16 cellular contexts compared by ENCODE assay signal in genomic region chr2:95351080-95351915, GRCh38. TPM values are rescaled to one million over a fixed set of nuclear protein-coding genes. Genes with fewer than 3 reads are reported as not detected.
"Had no signal": no experiment of that assay in that cellular context is flagged by ENCODE, and none has a peak within 500 bp of the region (broad histone marks: within the 10 kb centered on the region; RNA-seq: fewer than 3 reads in every experiment).

No MANE protein-coding gene starts in this region.

- H3K27ac Mint-ChIP-seq: activated B cell treated with CpG ODN at 0.5 μM for 24 hours; activated CD4-positive, alpha-beta T cell treated with anti-CD3 and anti-CD28 coated beads, Interleukin-2, amount 10 ng/mL, durations not matched to agents 24 days and 14 days; activated naive CD8-positive, alpha-beta T cell treated with anti-CD3 and anti-CD28 coated beads, Interleukin-2, amount 10 ng/mL, durations not matched to agents 7 days and 5 days; mesothelial cell of epicardium had no signal

- H3K27me3 ChIP-seq: testis had no signal

- H3K4me3 ChIP-seq: lower lobe of right lung, testis had no signal

- DNase-seq: activated CD4-positive, alpha-beta T cell treated with anti-CD3 and anti-CD28 coated beads, Interleukin-2, amount 10 ng/mL, durations not matched to agents 24 days and 14 days; activated naive CD8-positive, alpha-beta T cell treated with anti-CD3 and anti-CD28 coated beads, Interleukin-2, amount 10 ng/mL, durations not matched to agents 7 days and 5 days; activated T-cell treated with anti-CD3 and anti-CD28 coated beads, Interleukin-2, amount 50 U/mL, for 1 hour; anterior cingulate cortex; cerebellar nuclear complex; dermis blood vessel endothelial cell; foreskin melanocyte; lower lobe of right lung; retina; small intestine; stimulated activated naive CD8-positive, alpha-beta T cell treated with anti-CD3 and anti-CD28 coated beads, Interleukin-15, amount 100 ng/mL, for 72 hours; T-helper 2 cell; testis had no signal

- ATAC-seq: lower lobe of right lung; stimulated activated naive CD8-positive, alpha-beta T cell treated with anti-CD3 and anti-CD28 coated beads, Interleukin-15, amount 100 ng/mL, for 72 hours had no signal

- H3K4me1 Mint-ChIP-seq: activated CD4-positive, alpha-beta T cell treated with anti-CD3 and anti-CD28 coated beads, Interleukin-2, amount 10 ng/mL, durations not matched to agents 24 days and 14 days; activated naive CD8-positive, alpha-beta T cell treated with anti-CD3 and anti-CD28 coated beads, Interleukin-2, amount 10 ng/mL, durations not matched to agents 7 days and 5 days; mesothelial cell of epicardium; stimulated activated naive CD8-positive, alpha-beta T cell treated with anti-CD3 and anti-CD28 coated beads, Interleukin-15, amount 100 ng/mL, for 72 hours had no signal

- H3K4me1 ChIP-seq: lower lobe of right lung had no signal

- H3K36me3 ChIP-seq: lower lobe of right lung had no signal

- H3K4me3 Mint-ChIP-seq: activated B cell treated with CpG ODN at 0.5 μM for 24 hours; activated CD4-positive, alpha-beta T cell treated with anti-CD3 and anti-CD28 coated beads, Interleukin-2, amount 10 ng/mL, durations not matched to agents 24 days and 14 days; activated naive CD8-positive, alpha-beta T cell treated with anti-CD3 and anti-CD28 coated beads, Interleukin-2, amount 10 ng/mL, durations not matched to agents 7 days and 5 days; mesothelial cell of epicardium; stimulated activated naive CD8-positive, alpha-beta T cell treated with anti-CD3 and anti-CD28 coated beads, Interleukin-15, amount 100 ng/mL, for 72 hours had no signal

- H3K9me3 ChIP-seq: lower lobe of right lung, testis had no signal

- H3K27ac ChIP-seq: epithelial cell of prostate, lower lobe of right lung, testis had no signal

- H3K36me3 Mint-ChIP-seq: activated naive CD8-positive, alpha-beta T cell treated with anti-CD3 and anti-CD28 coated beads, Interleukin-2, amount 10 ng/mL, durations not matched to agents 7 days and 5 days; mesothelial cell of epicardium had no signal

- H3K9me3 Mint-ChIP-seq: activated B cell treated with CpG ODN at 0.5 μM for 24 hours; activated CD4-positive, alpha-beta T cell treated with anti-CD3 and anti-CD28 coated beads, Interleukin-2, amount 10 ng/mL, durations not matched to agents 24 days and 14 days; activated naive CD8-positive, alpha-beta T cell treated with anti-CD3 and anti-CD28 coated beads, Interleukin-2, amount 10 ng/mL, durations not matched to agents 7 days and 5 days; mesothelial cell of epicardium; stimulated activated naive CD8-positive, alpha-beta T cell treated with anti-CD3 and anti-CD28 coated beads, Interleukin-15, amount 100 ng/mL, for 72 hours had no signal

RNA-seq across cellular contexts. Expression of gene KCNIP3, which starts 54.2 kb away (rescaled TPM):
- total RNA-seq: activated B cell treated with CpG ODN at 0.5 μM for 24 hours; activated CD4-positive, alpha-beta T cell treated with anti-CD3 and anti-CD28 coated beads, Interleukin-2, amount 10 ng/mL, durations not matched to agents 24 days and 14 days; activated naive CD8-positive, alpha-beta T cell treated with anti-CD3 and anti-CD28 coated beads, Interleukin-2, amount 10 ng/mL, durations not matched to agents 7 days and 5 days had no signal
